ENCODE assay signal across 8 cellular contexts in the genomic region with DNA sequence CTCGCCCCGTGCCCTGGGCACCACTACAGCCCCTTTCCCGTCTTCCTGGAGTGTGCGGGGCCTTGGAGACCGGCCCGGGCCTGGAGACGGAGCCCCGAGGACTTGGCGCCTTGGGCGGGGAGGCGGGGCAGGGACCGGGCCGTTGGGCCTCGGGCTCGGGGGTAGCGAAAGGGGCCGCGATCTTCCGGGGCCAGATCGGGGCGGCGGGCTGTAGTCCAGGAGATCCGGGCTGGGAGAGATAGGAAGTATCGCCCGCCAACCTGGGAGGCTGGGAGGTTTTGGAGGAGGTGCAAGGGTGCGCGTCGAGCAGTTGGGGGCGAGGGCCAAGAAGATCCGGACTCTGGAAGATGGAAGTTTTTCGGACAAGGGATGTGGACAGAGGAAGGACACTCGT. TPM values are rescaled to one million over a fixed set of nuclear protein-coding genes. Genes with fewer than 3 reads are reported as not detected.
DNase-seq lines count a peak whose midpoint lies in the region; ATAC-seq and TF ChIP-seq lines count a peak whose summit lies in the region.

No MANE protein-coding gene starts in this region.

- intact Hi-C loops in activated CD4-positive, alpha-beta memory T cell treated with anti-CD3 and anti-CD28 coated beads for 36 hours (cut with micrococcal nuclease) = loop anchor here (5.0 to 10.0 kb wide), 2 partner anchors 75 to 183 kb away; a partner anchor contains a TSS

- ATAC-seq in GM19463 (IDR thresholded peaks at IDR 0.05; ENCODE audit: unreplicated experiment) (peak; percentile 40), HG03460 (IDR thresholded peaks at IDR 0.05; ENCODE audit: unreplicated experiment) (peak; percentile 32)

- no peaks in the 10 kb centered on the region for H3K27me3 ChIP-seq in CD8-positive, alpha-beta memory T cell (ENCODE audit: insufficient read depth, low read length, poor library complexity, severe bottlenecking)
- H3K27me3 ChIP-seq in parathyroid adenoma (ENCODE audit: control insufficient read depth, insufficient read depth, low read length) = no peaks in the 10 kb centered on the region

- H3K9ac ChIP-seq in parathyroid adenoma = peak overlapping the region; percentile 19

- DNase-seq in CD8-positive, alpha-beta memory T cell = peak in 2 of 5 donors; percentile 27 to 57
- peak; percentile 39 for DNase-seq in activated CD4-positive, alpha-beta memory T cell treated with anti-CD3 and anti-CD28 coated beads for 36 hours
- DNase-seq in foreskin melanocyte (peak; percentile 29), NCI-H1436 (lab: John Stamatoyannopoulos, UW) (no peak), DMS79 treated with DMSO at 0.1 percent for 48 hours (lab: John Stamatoyannopoulos, UW) (no peak)

- H3K4me3 ChIP-seq in CD8-positive, alpha-beta memory T cell (ENCODE audit: low read length) = peak overlapping the region; percentile 97
- H3K4me3 ChIP-seq in parathyroid adenoma (ENCODE audit: low read depth, low read length) = peak overlapping the region; percentile 81

- H3K4me2 ChIP-seq in parathyroid adenoma (ENCODE audit: low read length) = peak overlapping the region; percentile 84

- peak overlapping the region; percentile 75 for H2AFZ ChIP-seq in parathyroid adenoma

- peaks cover 17% of the 10 kb centered on the region for H3K79me2 ChIP-seq in parathyroid adenoma

- POLR2A ChIA-PET in CD8-positive, alpha-beta memory T cell (lab: Charles Lee) = no interaction called here
- POLR2A ChIA-PET in activated CD4-positive, alpha-beta memory T cell treated with anti-CD3 and anti-CD28 coated beads for 36 hours (lab: Charles Lee) = no interaction called here

- peaks cover 0 to 12% (median 0%) of the 10 kb centered on the region in 3 donors for H3K36me3 Mint-ChIP-seq in CD8-positive, alpha-beta memory T cell
- peaks cover 8% of the 10 kb centered on the region for H3K36me3 Mint-ChIP-seq in activated CD4-positive, alpha-beta memory T cell treated with anti-CD3 and anti-CD28 coated beads for 36 hours

- peak overlapping the region; percentile 53 to 95 (median 92) for H3K27ac Mint-ChIP-seq in CD8-positive, alpha-beta memory T cell
- H3K27ac Mint-ChIP-seq in activated CD4-positive, alpha-beta memory T cell treated with anti-CD3 and anti-CD28 coated beads for 36 hours = peak overlapping the region; percentile 69

- TF ChIP-seq CTCF in parathyroid adenoma (IDR thresholded peaks at IDR 0.05) = no peak

- peaks cover 29% of the 10 kb centered on the region for H3K4me1 ChIP-seq in CD8-positive, alpha-beta memory T cell (ENCODE audit: insufficient read depth, low read length)
- peaks cover 2% of the 10 kb centered on the region for H3K4me1 ChIP-seq in parathyroid adenoma

- peaks cover 45 to 54% (median 46%) of the 10 kb centered on the region in 3 donors for H3K4me1 Mint-ChIP-seq in CD8-positive, alpha-beta memory T cell
- peaks cover 40% of the 10 kb centered on the region for H3K4me1 Mint-ChIP-seq in activated CD4-positive, alpha-beta memory T cell treated with anti-CD3 and anti-CD28 coated beads for 36 hours (ENCODE audit: low read depth)

- H3K9me3 ChIP-seq in CD8-positive, alpha-beta memory T cell (ENCODE audit: low read length) = no peaks in the 10 kb centered on the region
- H3K9me3 ChIP-seq in parathyroid adenoma (ENCODE audit: control insufficient read depth, low read length) = no peaks in the 10 kb centered on the region

- H3K9me3 Mint-ChIP-seq in CD8-positive, alpha-beta memory T cell = no peaks in the 10 kb centered on the region
- H3K9me3 Mint-ChIP-seq in activated CD4-positive, alpha-beta memory T cell treated with anti-CD3 and anti-CD28 coated beads for 36 hours = no peaks in the 10 kb centered on the region

- no peaks in the 10 kb centered on the region for H3K27me3 Mint-ChIP-seq in CD8-positive, alpha-beta memory T cell
- no peaks in the 10 kb centered on the region for H3K27me3 Mint-ChIP-seq in activated CD4-positive, alpha-beta memory T cell treated with anti-CD3 and anti-CD28 coated beads for 36 hours

- peak overlapping the region; percentile 67 for H3K27ac ChIP-seq in CD8-positive, alpha-beta memory T cell (ENCODE audit: low read depth, low read length)
- peak overlapping the region; percentile 56 for H3K27ac ChIP-seq in parathyroid adenoma

- peak overlapping the region; percentile 92 to 99 (median 95) for H3K4me3 Mint-ChIP-seq in CD8-positive, alpha-beta memory T cell
- H3K4me3 Mint-ChIP-seq in activated CD4-positive, alpha-beta memory T cell treated with anti-CD3 and anti-CD28 coated beads for 36 hours = peak overlapping the region; percentile 88

- H3K36me3 ChIP-seq in CD8-positive, alpha-beta memory T cell (ENCODE audit: insufficient read depth, low read length) = no peaks in the 10 kb centered on the region
- H3K36me3 ChIP-seq in parathyroid adenoma (ENCODE audit: control insufficient read depth, insufficient read depth, low read length) = no peaks in the 10 kb centered on the region

- CTCF ChIA-PET in CD8-positive, alpha-beta memory T cell (lab: Charles Lee) = no interaction called here
- CTCF ChIA-PET in activated CD4-positive, alpha-beta memory T cell treated with anti-CD3 and anti-CD28 coated beads for 36 hours (lab: Charles Lee) = no interaction called here

RNA-seq across cellular contexts. Expression of a gene that starts 0.5 kb away (rescaled TPM):
- total RNA-seq in CD8-positive, alpha-beta memory T cell = 10 to 100 TPM; 32.9 to 35.5 TPM
- 28.2 TPM for polyA plus RNA-seq in CD8-positive, alpha-beta memory T cell
- total RNA-seq in activated CD4-positive, alpha-beta memory T cell treated with anti-CD3 and anti-CD28 coated beads for 36 hours = 10 to 100 TPM; 24.9 to 26.2 TPM

RNA-seq across cellular contexts. Expression of a gene that starts 15.1 kb away (rescaled TPM):
- total RNA-seq in CD8-positive, alpha-beta memory T cell = 10 to 100 TPM; 19.9 to 20.8 TPM
- 22.6 TPM for polyA plus RNA-seq in CD8-positive, alpha-beta memory T cell
- total RNA-seq in activated CD4-positive, alpha-beta memory T cell treated with anti-CD3 and anti-CD28 coated beads for 36 hours = 10 to 100 TPM; 21.3 to 22.7 TPM

Comparison
In these comparisons a context has a peak if more than half of its experiments do, and no peak if none do; other contexts are left out.
1. DNase-seq: peak in activated CD4-positive, alpha-beta memory T cell treated with anti-CD3 and anti-CD28 coated beads for 36 hours (single experiment) and foreskin melanocyte (single experiment); none in NCI-H1436 (single experiment) and DMS79 treated with DMSO at 0.1 percent for 48 hours (single experiment).